Comparison of ENCODE assay signal across 1 cellular context in genomic region chr6:130602151-130602770, GRCh38.
A peak's percentile ranks its signal among the peaks of the same experiment; 100 is the strongest.
TF ChIP-seq lines count a peak whose summit lies in the region.

No MANE protein-coding gene starts in this region.

TF ChIP-seq in HEK293, 187 proteins besides CTCF, POLR2A, EP300 and RAD21 (continued from another document):
- TF ChIP-seq PRDM4 (tag by site-specific recombination; IDR thresholded peaks at IDR 0.05) (no peak), ZNF548 (tag by site-specific recombination; IDR thresholded peaks at IDR 0.05) (no peak), REST (tag by site-specific recombination; IDR thresholded peaks at IDR 0.05) (no peak), ZNF214 (tag by site-specific recombination; IDR thresholded peaks at IDR 0.05; ENCODE audit: borderline replicate concordance) (no peak), ZNF184 (tag by site-specific recombination; IDR thresholded peaks at IDR 0.05) (0 out of 2 replicates have a peak, but pooled peaks have one; percentile 35), REPIN1 (tag by site-specific recombination; IDR thresholded peaks at IDR 0.05; ENCODE audit: low read depth) (no peak), HOXA7 (CRISPR knock-in tag; IDR thresholded peaks at IDR 0.05; ENCODE audit: borderline replicate concordance) (no peak), SCRT2 (tag by site-specific recombination; IDR thresholded peaks at IDR 0.05) (no peak), GFI1B (tag by site-specific recombination; IDR thresholded peaks at IDR 0.05) (no peak), SP2 (tag by site-specific recombination; IDR thresholded peaks at IDR 0.05) (no peak), ZNF830 (tag by site-specific recombination; IDR thresholded peaks at IDR 0.05; ENCODE audit: low read depth) (no peak), ZNF660 (tag by site-specific recombination; IDR thresholded peaks at IDR 0.05) (peak; percentile 61), KLF17 (tag by site-specific recombination; IDR thresholded peaks at IDR 0.05) (no peak), RBAK (tag by site-specific recombination; IDR thresholded peaks at IDR 0.05) (no peak), ZNF24 (tag by site-specific recombination; IDR thresholded peaks at IDR 0.05) (no peak), ZNF274 (IDR thresholded peaks at IDR 0.05; ENCODE audit: low read length) (no peak), ZNF274 (tag by site-specific recombination; IDR thresholded peaks at IDR 0.05; ENCODE audit: borderline replicate concordance) (no peak), SP3 (tag by site-specific recombination; IDR thresholded peaks at IDR 0.05) (no peak), PRDM6 (tag by site-specific recombination; IDR thresholded peaks at IDR 0.05) (peak; percentile 68), ZSCAN30 (tag by site-specific recombination; IDR thresholded peaks at IDR 0.05) (no peak), ZNF366 (tag by site-specific recombination; conservative IDR thresholded peaks at IDR 0.05) (peak; percentile 66), ZNF843 (tag by site-specific recombination; IDR thresholded peaks at IDR 0.05) (peak; percentile 74), ZNF501 (tag by site-specific recombination; IDR thresholded peaks at IDR 0.05) (no peak), AEBP2 (tag by site-specific recombination; IDR thresholded peaks at IDR 0.05; ENCODE audit: borderline replicate concordance) (no peak), ZNF654 (tag by site-specific recombination; IDR thresholded peaks at IDR 0.05; ENCODE audit: low read depth) (peak; percentile 4; the same call in 1 of the 2 replicates), ZNF302 (tag by site-specific recombination; IDR thresholded peaks at IDR 0.05; ENCODE audit: low read depth) (no peak), FEZF1 (tag by site-specific recombination; IDR thresholded peaks at IDR 0.05) (peak; percentile 76), ZNF433 (tag by site-specific recombination; IDR thresholded peaks at IDR 0.05; ENCODE audit: low read depth) (no peak), ZNF530 (tag by site-specific recombination; IDR thresholded peaks at IDR 0.05; ENCODE audit: low read depth) (no peak), ZNF2 (tag by site-specific recombination; IDR thresholded peaks at IDR 0.05) (no peak)
